Comparison of ENCODE assay signal across 8 cellular contexts in genomic region chr17:7045492-7046126, GRCh38. TPM values are rescaled to one million over a fixed set of nuclear protein-coding genes. Genes with fewer than 3 reads are reported as not detected.
DNase-seq lines count a peak whose midpoint lies in the region; ATAC-seq and TF ChIP-seq lines count a peak whose summit lies in the region.

No MANE protein-coding gene starts in this region.

- H3K9ac ChIP-seq in duodenal mucosa (ENCODE audit: low read depth in 1 of 2, low read length in 2 of 2) = peak overlapping the region; percentile 31 to 65

- TF ChIP-seq POLR2A in tibial nerve (IDR thresholded peaks at IDR 0.05) = no peak

- TF ChIP-seq EP300 in tibial nerve (IDR thresholded peaks at IDR 0.05) = no peak

- H3K4me1 Mint-ChIP-seq in T-helper 17 cell (peaks cover 30% of the 10 kb centered on the region), memory B cell (peaks cover 26% of the 10 kb centered on the region)

- peak overlapping the region; percentile 45 to 57 for H3K4me3 ChIP-seq in duodenal mucosa (ENCODE audit: low read depth in 1 of 2, low read length in 2 of 2)
- peak overlapping the region in 1 of 4 donors; percentile 38 for H3K4me3 ChIP-seq in tibial nerve

- H3K27ac ChIP-seq in duodenal mucosa (ENCODE audit: low read depth, low read length) (no peak overlapping the region), tibial nerve (peak overlapping the region in 1 of 4 donors; percentile 75)

- no peaks in the 10 kb centered on the region for H3K27me3 Mint-ChIP-seq in T-helper 17 cell
- H3K27me3 Mint-ChIP-seq in memory B cell = no peaks in the 10 kb centered on the region

- H3K27me3 ChIP-seq in duodenal mucosa (ENCODE audit: control insufficient read depth in 1 of 2, insufficient read depth in 2 of 2, low read length in 2 of 2) = peaks cover 0 to 13% of the 10 kb centered on the region in 2 donors
- H3K27me3 ChIP-seq in tibial nerve = peaks cover 0 to 72% of the 10 kb centered on the region in 2 donors

- WGBS in tibial nerve, 2 donors = 25 to 28% methylated on average over 5 of the region's 5 CpGs

- DNase-seq in activated gamma-delta T cell treated with Interleukin-2 at 50 U/mL for 16 hours (peak; percentile 42), activated gamma-delta T cell (lab: John Stamatoyannopoulos, UW) (no peak), NCI-H1105 treated with DMSO at 0.1 percent for 48 hours (lab: John Stamatoyannopoulos, UW) (peak; percentile 78), T-helper 17 cell (no peak), memory B cell (ENCODE audit: low spot score in 2 of 2) (peak in 1 of 2 donors; percentile 61), tibial nerve (ENCODE audit: low spot score in 2 of 2) (peak in 1 of 2 donors; percentile 74), NCI-H1048 (lab: John Stamatoyannopoulos, UW) (no peak)

- no peaks in the 10 kb centered on the region for H3K36me3 ChIP-seq in duodenal mucosa (ENCODE audit: control insufficient read depth in 1 of 2, insufficient read depth in 2 of 2, low read length in 2 of 2)
- no peaks in the 10 kb centered on the region for H3K36me3 ChIP-seq in tibial nerve

- H3K4me1 ChIP-seq in duodenal mucosa (ENCODE audit: control insufficient read depth in 1 of 2, insufficient read depth in 2 of 2, low read length in 2 of 2) = peaks cover 30 to 44% of the 10 kb centered on the region in 2 donors
- H3K4me1 ChIP-seq in tibial nerve = peaks cover 0 to 43% (median 26%) of the 10 kb centered on the region in 4 donors

- H3K27ac Mint-ChIP-seq in T-helper 17 cell = peak overlapping the region; percentile 95
- peak overlapping the region; percentile 86 for H3K27ac Mint-ChIP-seq in memory B cell

- H3K4me3 Mint-ChIP-seq in T-helper 17 cell = peak overlapping the region; percentile 92
- peak overlapping the region; percentile 85 for H3K4me3 Mint-ChIP-seq in memory B cell

- no peaks in the 10 kb centered on the region for H3K9me3 ChIP-seq in T-helper 17 cell (ENCODE audit: control insufficient read depth, low read length, poor library complexity, severe bottlenecking)
- no peaks in the 10 kb centered on the region for H3K9me3 ChIP-seq in duodenal mucosa (ENCODE audit: control insufficient read depth in 1 of 2, low read length in 2 of 2)
- H3K9me3 ChIP-seq in tibial nerve = no peaks in the 10 kb centered on the region

- TF ChIP-seq CTCF in tibial nerve (IDR thresholded peaks at IDR 0.05) = peak; percentile 52 to 80 (median 74)

- H3K9me3 Mint-ChIP-seq in memory B cell = no peaks in the 10 kb centered on the region

- H3K36me3 Mint-ChIP-seq in T-helper 17 cell (ENCODE audit: low read depth) (no peaks in the 10 kb centered on the region), memory B cell (no peaks in the 10 kb centered on the region)

- peak; percentile 57 for ATAC-seq in T-helper 17 cell
- ATAC-seq in memory B cell (ENCODE audit: low read depth) = peak; percentile 33

RNA-seq across cellular contexts. Expression of gene SLC16A11, which starts 1.7 kb away (rescaled TPM):
- total RNA-seq in T-helper 17 cell = under 1 TPM in 1 of 2 donors, not detected in 1; 0.40 TPM
- under 1 TPM in 1 of 4 donors, not detected in 3; 0.78 TPM for total RNA-seq in tibial nerve

RNA-seq across cellular contexts. Expression of gene SLC16A13, which starts 9.8 kb away (rescaled TPM):
- total RNA-seq in T-helper 17 cell (1 to 10 TPM; 3.3 to 4.6 TPM), tibial nerve (1 to 10 TPM in 2 of 4 donors, under 1 TPM in 2; 0.22 to 1.8 (median 1.1) TPM)

RNA-seq across cellular contexts. Expression of gene BCL6B, which starts 22.8 kb away (rescaled TPM):
- total RNA-seq in T-helper 17 cell (under 1 TPM in 1 of 2 donors, not detected in 1; 0.17 TPM), tibial nerve (1 to 10 TPM; 1.9 to 8.1 (median 3.2) TPM)

RNA-seq across cellular contexts. Expression of gene RNASEK, which starts 33.2 kb away (rescaled TPM):
- 100 to 1,000 TPM; 141 to 150 TPM for total RNA-seq in T-helper 17 cell
- 10 to 100 TPM; 17.8 to 83.4 (median 54.6) TPM for total RNA-seq in tibial nerve

RNA-seq across cellular contexts. Expression of gene CLEC10A, which starts 34.4 kb away (rescaled TPM):
- 1 to 10 TPM in 1 of 2 donors, under 1 TPM in 1; 0.40 to 7.1 TPM for total RNA-seq in T-helper 17 cell
- total RNA-seq in tibial nerve = 10 to 100 TPM in 2 of 4 donors, 1 to 10 TPM in 2; 2.2 to 19.8 (median 10.3) TPM

Comparison
In these comparisons a context has a peak if more than half of its experiments do, and no peak if none do; other contexts are left out.
1. DNase-seq: peak in activated gamma-delta T cell treated with Interleukin-2 at 50 U/mL for 16 hours (single experiment) and NCI-H1105 treated with DMSO at 0.1 percent for 48 hours (single experiment); none in activated gamma-delta T cell (single experiment), T-helper 17 cell (0 of 3) and NCI-H1048 (single experiment).